Comparison of ENCODE assay signal across 20 cellular contexts in genomic region chr16:13042291-13042690, GRCh38.
DNase-seq lines count a peak whose midpoint lies in the region; FAIRE-seq and TF ChIP-seq lines count a peak whose summit lies in the region.
"Had no signal": no experiment of that assay in that cellular context is flagged by ENCODE, and none has a peak within 500 bp of the region (broad histone marks: within the 10 kb centered on the region; RNA-seq: fewer than 3 reads in every experiment).

No MANE protein-coding gene starts in this region.

- no peaks in the 10 kb centered on the region for H3K23me2 ChIP-seq in H9 (ENCODE audit: insufficient read length, low read depth, low read length, poor library complexity, severe bottlenecking)

- H3K9me3 ChIP-seq in WERI-Rb-1 (ENCODE audit: severe bottlenecking) (peaks cover 2% of the 10 kb centered on the region), H9 (ENCODE audit: control insufficient read depth, low read depth, low read length) (no peaks in the 10 kb centered on the region), MM.1S (replicated peaks; ENCODE audit: insufficient read depth, low read length) (no peaks in the 10 kb centered on the region)
- H3K9me3 ChIP-seq: HAP-1 had no signal

- H2AFZ ChIP-seq in H9 (ENCODE audit: low read length), result no peak overlapping the region
- no peak overlapping the region for H2AFZ ChIP-seq in MM.1S (ENCODE audit: low read length)

- DNase-seq in Ammon's horn (ENCODE audit: low spot score), result peak; percentile 6
- no peak for DNase-seq in WERI-Rb-1
- no peak for DNase-seq in neural crest cell (ENCODE audit: low read depth, low spot score)
- peak; percentile 22 for DNase-seq in superior temporal gyrus (ENCODE audit: extremely low spot score)
- DNase-seq in H9, result no peak
- no peak for DNase-seq in frontal cortex (ENCODE audit: low spot score in 2 of 2)
- DNase-seq in MM.1S, result no peak
- DNase-seq: Calu3; CD8-positive, alpha-beta T cell; DMS 273 treated with DMSO at 0.1 percent for 48 hours; DMS53; DND-41; EL had no signal

- H3K9me2 ChIP-seq in MM.1S (replicated peaks; ENCODE audit: insufficient read depth, low read length), result no peaks in the 10 kb centered on the region

- no peak overlapping the region for H2BK5ac ChIP-seq in H9 (ENCODE audit: insufficient read length, low read length)

- no peak overlapping the region for H3K27ac Mint-ChIP-seq in neural crest cell (ENCODE audit: unreplicated experiment)
- H3K27ac Mint-ChIP-seq in H9, result no peak overlapping the region
- H3K27ac Mint-ChIP-seq: B cell; CD8-positive, alpha-beta T cell had no signal

- no peak overlapping the region for H2AK5ac ChIP-seq in H9 (ENCODE audit: insufficient read length, low read length)

- H3K23ac ChIP-seq in H9 (ENCODE audit: insufficient read length, low read depth, low read length), result no peak overlapping the region

- H3K9ac ChIP-seq in H9 (ENCODE audit: extremely low read depth, insufficient read length, low read length), result no peak overlapping the region
- no peak overlapping the region for H3K9ac ChIP-seq in MM.1S (ENCODE audit: low read length)
- H3K9ac ChIP-seq: BLaER1 treated with 17β-estradiol and CSF1 and Interleukin-3, amounts not matched to agents 10 nM and 100 nM had no signal

- H3K27ac ChIP-seq in WERI-Rb-1 (peak overlapping the region; percentile 66), H9 (ENCODE audit: insufficient read length, low read depth, low read length) (no peak overlapping the region), MM.1S (ENCODE audit: low read length) (no peak overlapping the region)
- H3K27ac ChIP-seq: 22Rv1; BLaER1 treated with 17β-estradiol and CSF1 and Interleukin-3, amounts not matched to agents 10 nM and 100 nM; HL-60 had no signal

- no peak overlapping the region for H3K18ac ChIP-seq in H9 (ENCODE audit: insufficient read length, low read depth, low read length)

- H3K4me1 ChIP-seq in H9 (ENCODE audit: insufficient read depth, low read length) (peaks cover 2% of the 10 kb centered on the region; the same call in 1 of the 2 replicates), MM.1S (ENCODE audit: low read length) (no peaks in the 10 kb centered on the region)
- H3K4me1 ChIP-seq: BLaER1 treated with 17β-estradiol and CSF1 and Interleukin-3, amounts not matched to agents 10 nM and 100 nM; HAP-1 had no signal

- no peak overlapping the region for H3K4me3 ChIP-seq in WERI-Rb-1 (ENCODE audit: low read depth, low read length)
- no peak overlapping the region for H3K4me3 ChIP-seq in MM.1S (ENCODE audit: low read length)
- H3K4me3 ChIP-seq: BLaER1 treated with 17β-estradiol and CSF1 and Interleukin-3, amounts not matched to agents 10 nM and 100 nM; GM12878; HAP-1 had no signal

- H3K36me3 Mint-ChIP-seq in neural crest cell (ENCODE audit: low read depth), result no peaks in the 10 kb centered on the region
- H3K36me3 Mint-ChIP-seq in H9 (ENCODE audit: insufficient read depth in 1 of 3, low read depth in 3 of 3), result peaks cover 2 to 7% (median 6%) of the 10 kb centered on the region in 3 experiments; a peak in 5 of 7 replicates
- H3K36me3 Mint-ChIP-seq: CD8-positive, alpha-beta T cell had no signal

- TF ChIP-seq CTCF in WERI-Rb-1 (IDR thresholded peaks at IDR 0.05; ENCODE audit: low read depth, low read length) (no peak), neural crest cell (conservative IDR thresholded peaks at IDR 0.05) (no peak), H9 (conservative IDR thresholded peaks at IDR 0.05) (no peak), MM.1S (IDR thresholded peaks at IDR 0.05; ENCODE audit: low read length) (no peak)

- H3K27me3 Mint-ChIP-seq in neural crest cell (ENCODE audit: low read depth) (peaks cover under 1% of the 10 kb centered on the region), H9 (ENCODE audit: low read depth) (no peaks in the 10 kb centered on the region)

- H4K8ac ChIP-seq in H9 (replicated peaks; ENCODE audit: insufficient read length, low read depth, low read length), result no peak overlapping the region

- no peak overlapping the region for H2BK15ac ChIP-seq in H9 (ENCODE audit: low read depth, low read length)

- H3F3A ChIP-seq in MM.1S (ENCODE audit: insufficient read depth, low read length), result no peaks in the 10 kb centered on the region

- no peak overlapping the region for H3K14ac ChIP-seq in H9 (ENCODE audit: insufficient read depth, low read length)

- H3K56ac ChIP-seq in H9 (ENCODE audit: insufficient read length, low read depth, low read length), result no peak overlapping the region

- H3K27me3 ChIP-seq in WERI-Rb-1 (ENCODE audit: insufficient read depth, low read depth, severe bottlenecking) (no peaks in the 10 kb centered on the region), H9 (ENCODE audit: insufficient read depth, low read length) (no peaks in the 10 kb centered on the region), MM.1S (replicated peaks; ENCODE audit: insufficient read depth, low read length) (no peaks in the 10 kb centered on the region)
- H3K27me3 ChIP-seq: BLaER1 treated with 17β-estradiol and CSF1 and Interleukin-3, amounts not matched to agents 10 nM and 100 nM had no signal

- H3K79me2 ChIP-seq in H9 (ENCODE audit: insufficient read depth, low read length), result no peaks in the 10 kb centered on the region; the same call in 1 of the 2 replicates
- H3K79me2 ChIP-seq in MM.1S (ENCODE audit: low read length), result no peaks in the 10 kb centered on the region

- H3K4me2 ChIP-seq in H9 (ENCODE audit: insufficient read depth, insufficient read length, low read length) (no peak overlapping the region), MM.1S (ENCODE audit: low read depth, low read length) (no peak overlapping the region)
- H3K4me2 ChIP-seq: BLaER1 treated with 17β-estradiol and CSF1 and Interleukin-3, amounts not matched to agents 10 nM and 100 nM had no signal

- H3K4ac ChIP-seq in H9 (ENCODE audit: low read depth, low read length), result no peak overlapping the region

- FAIRE-seq in frontal cortex (lab: Jason Lieb, UNC), result no peak
- FAIRE-seq: GM12878, H1 had no signal

- H3K79me1 ChIP-seq in H9 (ENCODE audit: insufficient read depth, low read depth, low read length, poor library complexity, severe bottlenecking), result no peaks in the 10 kb centered on the region

- no peak overlapping the region for H4K91ac ChIP-seq in H9 (ENCODE audit: insufficient read length, low read depth, low read length)

- H3K4me1 Mint-ChIP-seq in neural crest cell (peaks cover 19% of the 10 kb centered on the region), H9 (peaks cover 12 to 38% of the 10 kb centered on the region in 2 experiments)
- H3K4me1 Mint-ChIP-seq: B cell had no signal

- H3K36me3 ChIP-seq in WERI-Rb-1, result no peaks in the 10 kb centered on the region
- H3K36me3 ChIP-seq in MM.1S (replicated peaks; ENCODE audit: insufficient read depth, low read length), result no peaks in the 10 kb centered on the region
- H3K36me3 ChIP-seq: BLaER1 treated with 17β-estradiol and CSF1 and Interleukin-3, amounts not matched to agents 10 nM and 100 nM; HAP-1 had no signal

- no peak overlapping the region for H3T11ph ChIP-seq in H9 (ENCODE audit: low read length)

- H2BK12ac ChIP-seq in H9 (ENCODE audit: insufficient read length, low read depth, low read length), result no peak overlapping the region

- no peak overlapping the region for H2BK20ac ChIP-seq in H9 (ENCODE audit: low read depth, low read length, poor library complexity, severe bottlenecking)

- no peak overlapping the region for H2BK120ac ChIP-seq in H9 (ENCODE audit: low read depth, low read length, poor library complexity, severe bottlenecking)

- H3K9me3 Mint-ChIP-seq in neural crest cell (no peaks in the 10 kb centered on the region), H9 (peaks cover 6% of the 10 kb centered on the region in 2 experiments; a peak in 4 of 5 replicates)

- no peak overlapping the region for H4K5ac ChIP-seq in H9 (ENCODE audit: insufficient read length, low read depth, low read length)

- H3K4me3 Mint-ChIP-seq in neural crest cell, result peak overlapping the region; percentile 8
- H3K4me3 Mint-ChIP-seq in H9, result no peak overlapping the region
- H3K4me3 Mint-ChIP-seq: B cell; CD8-positive, alpha-beta T cell had no signal

- H4K20me1 ChIP-seq in H9 (ENCODE audit: control insufficient read depth, insufficient read depth, insufficient read length) (no peaks in the 10 kb centered on the region), MM.1S (ENCODE audit: insufficient read depth, low read length) (no peaks in the 10 kb centered on the region)
- H4K20me1 ChIP-seq: BLaER1 treated with 17β-estradiol and CSF1 and Interleukin-3, amounts not matched to agents 10 nM and 100 nM had no signal

Comparison
In these comparisons a context has a peak if more than half of its experiments do, and no peak if none do; other contexts are left out.
1. DNase-seq: peak in Ammon's horn (single experiment) and superior temporal gyrus (single experiment); none in WERI-Rb-1 (single experiment), neural crest cell (single experiment), H9 (single experiment), frontal cortex (0 of 2) and MM.1S (single experiment).